ENCODE assay signal across 9 cellular contexts in genomic region chr16:85354623-85355514, GRCh38.
DNase-seq lines count a peak whose midpoint lies in the region; ATAC-seq, FAIRE-seq and TF ChIP-seq lines count a peak whose summit lies in the region.
"Had no signal": no experiment of that assay in that cellular context is flagged by ENCODE, and none has a peak within 500 bp of the region (broad histone marks: within the 10 kb centered on the region; RNA-seq: fewer than 3 reads in every experiment).

No MANE protein-coding gene starts in this region.

- no peaks in the 10 kb centered on the region for H4K20me1 ChIP-seq in fibroblast of lung (ENCODE audit: control insufficient read depth, extremely low read depth, insufficient read depth, low read length)

- H3K4me3 ChIP-seq in SJSA1: no peak overlapping the region
- H3K4me3 ChIP-seq in fibroblast of lung (replicated peaks in 1 of 4; ENCODE audit: control extremely low read depth in 1 of 4, insufficient read depth in 1 of 4, low read depth in 3 of 4, low read length in 4 of 4): no peak overlapping the region
- no peak overlapping the region for H3K4me3 ChIP-seq in skin epidermis

- H3K36me3 ChIP-seq in SJSA1: peaks cover 28% of the 10 kb centered on the region
- H3K36me3 ChIP-seq in fibroblast of lung (ENCODE audit: control insufficient read depth, insufficient read depth, low read length): peaks cover 1% of the 10 kb centered on the region

- FAIRE-seq in GM19239 (lab: Jason Lieb, UNC): no peak

- H3K79me2 ChIP-seq in fibroblast of lung (ENCODE audit: control insufficient read depth, insufficient read depth, low read length): no peaks in the 10 kb centered on the region

- DNase-seq in GM04504 (ENCODE audit: low read depth): peak; percentile 94
- peak; percentile 47 to 63 for DNase-seq in SJSA1 (ENCODE audit: low read depth in 1 of 2, low spot score in 2 of 2)
- DNase-seq in fibroblast of lung (ENCODE audit: low read depth in 2 of 2): peak; percentile 74 to 87
- no peak for DNase-seq in GM19239 (ENCODE audit: insufficient read length, low spot score)
- DNase-seq in NCI-H1417 treated with DMSO at 0.1 percent for 48 hours (lab: John Stamatoyannopoulos, UW): no peak

- no peak for ATAC-seq in GM18502 (IDR thresholded peaks at IDR 0.05; ENCODE audit: poor library complexity, unreplicated experiment)
- ATAC-seq in GM18498 (IDR thresholded peaks at IDR 0.05; ENCODE audit: unreplicated experiment): no peak
- ATAC-seq: activated T-helper 17 cell treated with anti-CD3 and anti-CD28 coated beads, Interleukin-2, amount 50 U/mL, for 72 hours had no signal

- H3K27ac ChIP-seq in SJSA1 (peak overlapping the region; percentile 16; the same call in 1 of the 2 replicates), fibroblast of lung (ENCODE audit: insufficient read depth, low read length) (no peak overlapping the region), skin epidermis (peak overlapping the region in 13 of 21 experiments; percentile 1 to 75 (median 23))

- H3K9me3 ChIP-seq in SJSA1 (replicated peaks) (no peaks in the 10 kb centered on the region; the same call in 1 of the 2 replicates), fibroblast of lung (ENCODE audit: control insufficient read depth, insufficient read depth, low read depth, low read length) (no peaks in the 10 kb centered on the region)

- TF ChIP-seq CTCF in fibroblast of lung (conservative IDR thresholded peaks at IDR 0.05 in 1 of 2, IDR thresholded peaks at IDR 0.05 in 1 of 2; ENCODE audit: low read depth in 1 of 2, low read length in 2 of 2): no peak

- H3K9ac ChIP-seq in fibroblast of lung (ENCODE audit: insufficient read depth, low read length): no peak overlapping the region

- H3K27me3 ChIP-seq in SJSA1 (replicated peaks): no peaks in the 10 kb centered on the region
- H3K27me3 ChIP-seq in fibroblast of lung (ENCODE audit: control insufficient read depth, insufficient read depth, low read length): no peaks in the 10 kb centered on the region

- peaks cover 61% of the 10 kb centered on the region for H3K4me1 ChIP-seq in SJSA1 (replicated peaks)
- H3K4me1 ChIP-seq in fibroblast of lung (ENCODE audit: control insufficient read depth, extremely low read depth, insufficient read depth, low read length): peaks cover 13% of the 10 kb centered on the region

- H3K4me2 ChIP-seq in fibroblast of lung (ENCODE audit: extremely low read depth, insufficient read depth, low read length): no peak overlapping the region

- no peak overlapping the region for H2AFZ ChIP-seq in fibroblast of lung (ENCODE audit: low read length)

Comparison
In these comparisons a context has a peak if more than half of its experiments do, and no peak if none do; other contexts are left out.
1. DNase-seq: peak in GM04504 (single experiment), SJSA1 (2 of 2) and fibroblast of lung (2 of 2); none in GM19239 (single experiment) and NCI-H1417 treated with DMSO at 0.1 percent for 48 hours (single experiment).